18 cellular contexts compared by ENCODE assay signal in genomic region chr7:21108182-21108581, GRCh38.
DNase-seq lines count a peak whose midpoint lies in the region; ATAC-seq and TF ChIP-seq lines count a peak whose summit lies in the region.
"Had no signal": no experiment of that assay in that cellular context is flagged by ENCODE, and none has a peak within 500 bp of the region (broad histone marks: within the 10 kb centered on the region; RNA-seq: fewer than 3 reads in every experiment).

No MANE protein-coding gene starts in this region.

- H3K9me3 ChIP-seq in mammary epithelial cell (replicated peaks; ENCODE audit: insufficient read depth, low read length): peaks cover 2% of the 10 kb centered on the region
- no peaks in the 10 kb centered on the region for H3K9me3 ChIP-seq in hepatocyte (ENCODE audit: low read depth)
- H3K9me3 ChIP-seq: esophagus muscularis mucosa, heart left ventricle, testis had no signal

- H3K4me1 ChIP-seq in mammary epithelial cell (ENCODE audit: insufficient read depth, low read length): peaks cover 29% of the 10 kb centered on the region
- peaks cover 4% of the 10 kb centered on the region for H3K4me1 ChIP-seq in hepatocyte (ENCODE audit: insufficient read depth)
- H3K4me1 ChIP-seq: testis had no signal

- H3K27ac ChIP-seq in mammary epithelial cell (ENCODE audit: insufficient read depth, low read depth, low read length) (no peak overlapping the region), hepatocyte (no peak overlapping the region)
- H3K27ac ChIP-seq: esophagus muscularis mucosa, heart left ventricle, testis had no signal

- in situ Hi-C loops in mammary epithelial cell (cut with MboI; ENCODE audit: low sequenced_read_pairs in 2 of 2): loop anchor here in 1 of 2 donors (10.0 kb wide), 1 partner anchor 103 kb away; no protein-coding TSS in a partner anchor

- no peak for ATAC-seq in stimulated activated naive CD8-positive, alpha-beta T cell treated with anti-CD3 and anti-CD28 coated beads, Interleukin-15, Interleukin-2, amounts not matched to agents 100 U/mL and 50 U/mL, for 24 hours
- ATAC-seq: activated CD4-positive, CD25-positive, alpha-beta regulatory T cell treated with anti-CD3 and anti-CD28 coated beads, Interleukin-2, amount 50 U/mL, for 24 hours; activated CD8-positive, alpha-beta memory T cell treated with anti-CD3 and anti-CD28 coated beads, Interleukin-2, amount 10 ng/mL, durations not matched to agents 7 days and 5 days; CD8-positive, alpha-beta T cell had no signal

- no peaks in the 10 kb centered on the region for H3K79me2 ChIP-seq in mammary epithelial cell (ENCODE audit: insufficient read depth, low read length)
- no peaks in the 10 kb centered on the region for H3K79me2 ChIP-seq in hepatocyte

- peaks cover 33% of the 10 kb centered on the region for H3K4me1 Mint-ChIP-seq in MCF 10A (ENCODE audit: insufficient read depth, unreplicated experiment)
- H3K4me1 Mint-ChIP-seq: activated CD8-positive, alpha-beta memory T cell treated with anti-CD3 and anti-CD28 coated beads, Interleukin-2, amount 10 ng/mL, durations not matched to agents 7 days and 5 days had no signal

- no peak for DNase-seq in mammary epithelial cell
- DNase-seq in MCF 10A (ENCODE audit: unreplicated experiment): no peak
- DNase-seq in NCI-H2227 treated with DMSO at 0.1 percent for 48 hours (lab: John Stamatoyannopoulos, UW): peak; percentile 97
- peak; percentile 41 for DNase-seq in hepatocyte (ENCODE audit: low spot score)
- peak; percentile 15 for DNase-seq in superior temporal gyrus (ENCODE audit: extremely low spot score)
- DNase-seq in HK-2 (ENCODE audit: unreplicated experiment): no peak
- no peak for DNase-seq in stimulated activated naive CD8-positive, alpha-beta T cell treated with anti-CD3 and anti-CD28 coated beads, Interleukin-15, Interleukin-2, amounts not matched to agents 100 U/mL and 50 U/mL, for 24 hours
- no peak for DNase-seq in EL
- DNase-seq: activated CD8-positive, alpha-beta memory T cell treated with anti-CD3 and anti-CD28 coated beads, Interleukin-2, amount 10 ng/mL, durations not matched to agents 7 days and 5 days; activated naive CD4-positive, alpha-beta T cell; CD8-positive, alpha-beta T cell; dermis blood vessel endothelial cell; NCI-H526; T-helper 2 cell; testis had no signal

- CTCF ChIA-PET in mammary epithelial cell (lab: Charles Lee; ENCODE audit: low non-redundant PET): no interaction called here
- CTCF ChIA-PET in MCF 10A (lab: Yijun Ruan, JAX): no interaction called here

- no peaks in the 10 kb centered on the region for H3K9me3 Mint-ChIP-seq in MCF 10A (ENCODE audit: unreplicated experiment)
- H3K9me3 Mint-ChIP-seq: CD8-positive, alpha-beta T cell had no signal

- H3K4me3 Mint-ChIP-seq in MCF 10A (ENCODE audit: unreplicated experiment): no peak overlapping the region
- H3K4me3 Mint-ChIP-seq: activated CD8-positive, alpha-beta memory T cell treated with anti-CD3 and anti-CD28 coated beads, Interleukin-2, amount 10 ng/mL, durations not matched to agents 7 days and 5 days; CD8-positive, alpha-beta T cell had no signal

- H3K36me3 ChIP-seq in mammary epithelial cell (ENCODE audit: insufficient read depth, low read length) (no peaks in the 10 kb centered on the region), hepatocyte (replicated peaks; ENCODE audit: insufficient read depth, low read depth) (no peaks in the 10 kb centered on the region)
- H3K36me3 ChIP-seq: esophagus muscularis mucosa, heart left ventricle had no signal

- H4K20me1 ChIP-seq in mammary epithelial cell (ENCODE audit: insufficient read depth, low read length) (no peaks in the 10 kb centered on the region), hepatocyte (ENCODE audit: insufficient read depth, poor library complexity, severe bottlenecking) (no peaks in the 10 kb centered on the region)

- intact Hi-C loops in mammary epithelial cell (cut with micrococcal nuclease) (loop anchor here (5.0 kb wide), 2 partner anchors 116 to 321 kb away; partner anchors contain the start of gene SP8), MCF 10A (cut with micrococcal nuclease) (loop anchor here (5.0 kb wide), 1 partner anchor 96 kb away; no protein-coding TSS in a partner anchor)

- H2AFZ ChIP-seq in mammary epithelial cell (ENCODE audit: low read depth, low read length) (peak overlapping the region; percentile 73), hepatocyte (no peak overlapping the region)

- POLR2A ChIA-PET in MCF 10A (lab: Yijun Ruan, JAX): no interaction called here

- TF ChIP-seq CTCF in mammary epithelial cell (conservative IDR thresholded peaks at IDR 0.05 in 1 of 2, IDR thresholded peaks at IDR 0.05 in 1 of 2; ENCODE audit: extremely low read depth in 1 of 2, insufficient read depth in 1 of 2, low read depth in 1 of 2, low read length in 2 of 2) (no peak), MCF 10A (IDR thresholded peaks at IDR 0.05; ENCODE audit: unreplicated experiment) (no peak), hepatocyte (IDR thresholded peaks at IDR 0.05; ENCODE audit: poor library complexity) (no peak)

- dilution Hi-C loops in mammary epithelial cell (cut with HindIII; ENCODE audit: low sequenced_read_pairs): no loop called here

- H3K4me2 ChIP-seq in mammary epithelial cell (ENCODE audit: insufficient read depth, low read depth, low read length) (no peak overlapping the region), hepatocyte (no peak overlapping the region)

- no peaks in the 10 kb centered on the region for H3K27me3 Mint-ChIP-seq in MCF 10A (ENCODE audit: insufficient read depth, unreplicated experiment)
- H3K27me3 Mint-ChIP-seq: activated CD8-positive, alpha-beta memory T cell treated with anti-CD3 and anti-CD28 coated beads, Interleukin-2, amount 10 ng/mL, durations not matched to agents 7 days and 5 days had no signal

- H3K4me3 ChIP-seq in mammary epithelial cell (replicated peaks in 1 of 3; ENCODE audit: insufficient read depth in 1 of 3, low read depth in 2 of 3, low read length in 3 of 3): no peak overlapping the region
- no peak overlapping the region for H3K4me3 ChIP-seq in hepatocyte
- H3K4me3 ChIP-seq: esophagus muscularis mucosa, heart left ventricle, testis had no signal

- H3K36me3 Mint-ChIP-seq in MCF 10A (ENCODE audit: insufficient read depth, unreplicated experiment): no peaks in the 10 kb centered on the region
- H3K36me3 Mint-ChIP-seq: activated CD8-positive, alpha-beta memory T cell treated with anti-CD3 and anti-CD28 coated beads, Interleukin-2, amount 10 ng/mL, durations not matched to agents 7 days and 5 days; CD8-positive, alpha-beta T cell had no signal

- no peaks in the 10 kb centered on the region for H3K27me3 ChIP-seq in mammary epithelial cell (ENCODE audit: insufficient read depth, low read length)
- no peaks in the 10 kb centered on the region for H3K27me3 ChIP-seq in hepatocyte
- H3K27me3 ChIP-seq: esophagus muscularis mucosa, heart left ventricle, testis had no signal

- H3K9ac ChIP-seq in mammary epithelial cell (ENCODE audit: insufficient read depth, low read length): no peak overlapping the region

- no peaks in the 10 kb centered on the region for H3K9me2 ChIP-seq in hepatocyte (replicated peaks; ENCODE audit: insufficient read depth)

- BruUV-seq in mammary epithelial cell (replicated peaks; lab: Mats Ljungman, UMichigan) (no TSS peak), MCF 10A (replicated peaks; lab: Mats Ljungman, UMichigan) (no TSS peak)

- H3K27ac Mint-ChIP-seq in MCF 10A (ENCODE audit: low read depth, unreplicated experiment): no peak overlapping the region
- H3K27ac Mint-ChIP-seq: activated CD8-positive, alpha-beta memory T cell treated with anti-CD3 and anti-CD28 coated beads, Interleukin-2, amount 10 ng/mL, durations not matched to agents 7 days and 5 days; CD8-positive, alpha-beta T cell had no signal

- WGBS in mammary epithelial cell (ENCODE audit: low coverage, missing lambda C conversion rate): 14% methylated on average over 4 of the region's 4 CpGs
- 54% methylated on average over 4 of the region's 4 CpGs for WGBS in hepatocyte (ENCODE audit: low lambda C conversion rate, missing lambda C conversion rate)

Comparison
In these comparisons a context has a peak if more than half of its experiments do, and no peak if none do; other contexts are left out.
1. DNase-seq: peak in NCI-H2227 treated with DMSO at 0.1 percent for 48 hours (single experiment), hepatocyte (single experiment) and superior temporal gyrus (single experiment); none in mammary epithelial cell (single experiment), MCF 10A (single experiment), HK-2 (single experiment), stimulated activated naive CD8-positive, alpha-beta T cell treated with anti-CD3 and anti-CD28 coated beads, Interleukin-15, Interleukin-2, amounts not matched to agents 100 U/mL and 50 U/mL, for 24 hours (single experiment) and EL (single experiment).